ENCODE assay signal across 26 cellular contexts in the genomic region with DNA sequence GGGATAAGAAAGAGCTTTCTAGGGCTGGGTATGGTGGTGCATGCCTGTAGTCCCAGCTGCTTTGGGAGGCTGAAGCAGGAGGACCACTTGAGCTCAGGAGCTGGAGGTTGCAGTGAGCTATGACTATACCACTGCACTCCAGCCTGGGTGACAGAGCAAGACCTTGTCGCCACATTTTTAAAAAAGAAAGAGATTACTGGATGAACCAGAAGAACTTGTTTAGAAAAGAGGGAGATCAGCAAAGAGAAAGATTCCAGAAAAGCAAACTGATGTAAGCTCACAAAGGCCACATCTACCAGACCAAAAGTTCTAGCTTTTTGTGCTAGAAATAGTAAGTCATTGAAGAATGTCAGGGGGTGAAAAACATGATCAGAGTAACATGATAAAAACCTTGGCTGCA.
"Had no signal": no experiment of that assay in that cellular context is flagged by ENCODE, and none has a peak within 500 bp of the region (broad histone marks: within the 10 kb centered on the region; RNA-seq: fewer than 3 reads in every experiment).

No MANE protein-coding gene starts in this region.

- ATAC-seq: natural killer cell treated with Interleukin-12 subunit alpha and Interleukin-12 subunit beta and Interleukin-15 and Interleukin-18, amount 100 ng/mL, for 72 hours; pancreas; psoas muscle; T-helper 17 cell had no signal

- H3K27ac ChIP-seq: hepatocyte, left ventricle myocardium inferior, pancreas, psoas muscle, right atrium auricular region, spleen, transverse colon, vagina had no signal

- H3K4me1 ChIP-seq: left ventricle myocardium inferior, pancreas, psoas muscle, right atrium auricular region, transverse colon, vagina had no signal

- H3K9me3 ChIP-seq: left ventricle myocardium inferior, pancreas, psoas muscle, right atrium auricular region, spleen, transverse colon, vagina had no signal

- H2AFZ ChIP-seq: hepatocyte had no signal

- H3K36me3 Mint-ChIP-seq: natural killer cell treated with Interleukin-12 subunit alpha and Interleukin-12 subunit beta and Interleukin-15 and Interleukin-18, amount 100 ng/mL, for 72 hours had no signal

- H3K79me2 ChIP-seq: hepatocyte had no signal

- DNase-seq: activated CD4-positive, alpha-beta T cell treated with anti-CD3 and anti-CD28 coated beads for 4 hours; activated CD4-positive, alpha-beta T cell treated with anti-CD3 and anti-CD28 coated beads, Interleukin-2, amount 50 U/mL, for 48 hours; activated CD4-positive, CD25-positive, alpha-beta regulatory T cell; activated CD8-positive, alpha-beta memory T cell treated with anti-CD3 and anti-CD28 coated beads, Interleukin-2, amount 50 U/mL, for 48 hours; activated gamma-delta T cell treated with Interleukin-2 at 50 U/mL for 16 hours; anterior cingulate cortex; caudate nucleus; dermis blood vessel endothelial cell; effector CD8-positive, alpha-beta T cell; foreskin melanocyte; immature natural killer cell; left ventricle myocardium inferior; pancreas; psoas muscle; spleen; stimulated activated CD4-positive, alpha-beta T cell treated with anti-CD3 and anti-CD28 coated beads, Interleukin-4, amount 100 ng/mL, for 24 hours; SW 1271; T-helper 17 cell; transverse colon had no signal

- H3K4me2 ChIP-seq: hepatocyte had no signal

- H3K27me3 Mint-ChIP-seq: activated naive CD4-positive, alpha-beta T cell treated with anti-CD3 and anti-CD28 coated beads, Interleukin-2, amount 50 U/mL, for 24 hours; natural killer cell treated with Interleukin-12 subunit alpha and Interleukin-12 subunit beta and Interleukin-15 and Interleukin-18, amount 100 ng/mL, for 72 hours; T-helper 17 cell had no signal

- H3K9me3 Mint-ChIP-seq: activated naive CD4-positive, alpha-beta T cell treated with anti-CD3 and anti-CD28 coated beads, Interleukin-2, amount 50 U/mL, for 24 hours; activated T-helper 1 cell treated with anti-CD3 and anti-CD28 coated beads, Interleukin-12 subunit alpha, Interleukin-12 subunit beta, Interleukin-2, Interleukin-4 antibody, amounts not matched to agents 30 ng/mL and 10 ng/mL and 1 ng/mL, durations not matched to agents 14 hours and 24 hours and 36 hours; brain; immature natural killer cell; natural killer cell treated with Interleukin-12 subunit alpha and Interleukin-12 subunit beta and Interleukin-15 and Interleukin-18, amount 100 ng/mL, for 72 hours had no signal

- H3K4me1 Mint-ChIP-seq: brain, immature natural killer cell had no signal

- H3K27ac Mint-ChIP-seq: activated naive CD4-positive, alpha-beta T cell treated with anti-CD3 and anti-CD28 coated beads, Interleukin-2, amount 50 U/mL, for 24 hours; activated T-helper 1 cell treated with anti-CD3 and anti-CD28 coated beads, Interleukin-12 subunit alpha, Interleukin-12 subunit beta, Interleukin-2, Interleukin-4 antibody, amounts not matched to agents 30 ng/mL and 10 ng/mL and 1 ng/mL, durations not matched to agents 14 hours and 24 hours and 36 hours; brain; natural killer cell treated with Interleukin-12 subunit alpha and Interleukin-12 subunit beta and Interleukin-15 and Interleukin-18, amount 100 ng/mL, for 72 hours; T-helper 17 cell had no signal

- H3K27me3 ChIP-seq: hepatocyte, pancreas, right atrium auricular region, spleen, transverse colon, vagina had no signal

- H3K4me3 Mint-ChIP-seq: activated naive CD4-positive, alpha-beta T cell treated with anti-CD3 and anti-CD28 coated beads, Interleukin-2, amount 50 U/mL, for 24 hours; activated T-helper 1 cell treated with anti-CD3 and anti-CD28 coated beads, Interleukin-12 subunit alpha, Interleukin-12 subunit beta, Interleukin-2, Interleukin-4 antibody, amounts not matched to agents 30 ng/mL and 10 ng/mL and 1 ng/mL, durations not matched to agents 14 hours and 24 hours and 36 hours; brain; immature natural killer cell; natural killer cell treated with Interleukin-12 subunit alpha and Interleukin-12 subunit beta and Interleukin-15 and Interleukin-18, amount 100 ng/mL, for 72 hours; T-helper 17 cell had no signal

- H3K4me3 ChIP-seq: hepatocyte, left ventricle myocardium inferior, pancreas, psoas muscle, right atrium auricular region, spleen, transverse colon, vagina had no signal

- FAIRE-seq: pancreas had no signal
